Comparison of ENCODE assay signal across 9 cellular contexts in the genomic region with DNA sequence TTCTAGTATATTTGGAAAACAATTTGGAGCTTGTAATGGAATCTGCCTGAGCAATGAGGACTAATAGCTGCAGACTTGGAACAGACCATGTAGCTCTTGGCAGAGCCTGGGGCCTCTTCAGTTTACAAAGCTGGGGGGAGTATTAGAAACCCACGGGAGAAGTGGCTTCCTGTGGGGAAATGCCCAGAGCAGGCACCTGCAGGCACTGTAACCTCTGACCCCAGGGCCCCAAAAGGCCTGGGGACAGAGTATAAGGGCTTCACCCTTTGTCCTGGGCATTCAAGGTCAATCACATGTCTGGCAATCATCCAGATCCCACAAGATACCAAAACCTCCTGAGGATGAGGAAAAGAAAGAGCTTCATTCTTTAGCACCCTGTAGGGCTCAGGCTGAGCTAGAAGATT. TPM values are rescaled to one million over a fixed set of nuclear protein-coding genes. Genes with fewer than 3 reads are reported as not detected.
DNase-seq lines count a peak whose midpoint lies in the region; ATAC-seq, FAIRE-seq and TF ChIP-seq lines count a peak whose summit lies in the region.
"Had no signal": no experiment of that assay in that cellular context is flagged by ENCODE, and none has a peak within 500 bp of the region (broad histone marks: within the 10 kb centered on the region; RNA-seq: fewer than 3 reads in every experiment).

No MANE protein-coding gene starts in this region.

- intact Hi-C loops in pancreas (cut with DNase I), result no loop called here

- H3K27me3 ChIP-seq in pancreas (no peaks in the 10 kb centered on the region), BE2C (no peaks in the 10 kb centered on the region)

- FAIRE-seq in pancreas (lab: Jason Lieb, UNC), result peak; percentile 9

- H3K4me3 ChIP-seq in fibroblast of the aortic adventitia (ENCODE audit: low read depth, low read length), result no peak overlapping the region
- no peak overlapping the region for H3K4me3 ChIP-seq in pancreas
- no peak overlapping the region for H3K4me3 ChIP-seq in BE2C (ENCODE audit: low read depth, low read length)

- H3K9me3 ChIP-seq in pancreas (no peaks in the 10 kb centered on the region), BE2C (no peaks in the 10 kb centered on the region)

- H3K27ac ChIP-seq in pancreas, result peak overlapping the region in 3 of 4 donors; percentile 43 to 60 (median 45)

- no peak for TF ChIP-seq CTCF in fibroblast of the aortic adventitia (IDR thresholded peaks at IDR 0.05; ENCODE audit: insufficient read depth, low read length)
- TF ChIP-seq CTCF in pancreas (IDR thresholded peaks at IDR 0.05), result no peak
- TF ChIP-seq CTCF in BE2C (IDR thresholded peaks at IDR 0.05; ENCODE audit: low read depth, low read length), result no peak

- ATAC-seq in pancreas (peak in 3 of 4 donors; percentile 65 to 74 (median 69)), GM21528 (IDR thresholded peaks at IDR 0.05; ENCODE audit: low FRiP score, unreplicated experiment) (no peak), HG03280 (IDR thresholded peaks at IDR 0.05; ENCODE audit: unreplicated experiment) (no peak)

- H3K36me3 ChIP-seq in pancreas (no peaks in the 10 kb centered on the region), BE2C (no peaks in the 10 kb centered on the region)

- WGBS in pancreas, 2 donors, result 0 to 5% methylated on average over 1 of the region's 1 CpG

- peak; percentile 77 for DNase-seq in AG08396 (ENCODE audit: low spot score)
- DNase-seq in RPMI7951 (ENCODE audit: low read depth), result peak; percentile 65
- peak; percentile 93 for DNase-seq in fibroblast of the aortic adventitia (ENCODE audit: low read depth)
- no peak for DNase-seq in pancreas
- no peak for DNase-seq in BE2C
- no peak for DNase-seq in activated T-cell treated with anti-CD3 and anti-CD28 coated beads, Interleukin-2, amount 50 U/mL, for 48 hours
- DNase-seq: H7 had no signal

- H3K4me1 ChIP-seq in pancreas (peaks cover 0 to 14% (median 11%) of the 10 kb centered on the region in 3 donors), BE2C (no peaks in the 10 kb centered on the region)

RNA-seq across cellular contexts. Expression of a gene that starts 19.4 kb away (rescaled TPM):
- total RNA-seq in RPMI7951 (2014; rRNA removed; shearing (Covaris generic)), result 90.2 and 97.5 TPM in 2 replicates
- total RNA-seq in fibroblast of the aortic adventitia (ENCODE audit: low replicate concordance) (83.2 and 134 TPM in 2 replicates), pancreas (10 to 100 TPM; 10.6 to 15.8 (median 12.6) TPM)
- 10 to 100 TPM; 20.3 to 40.2 TPM for polyA plus RNA-seq in pancreas
- 35.7 TPM for polyA plus RNA-seq in BE2C (2012; ENCODE audit: insufficient read depth, insufficient read length, low read depth)

RNA-seq across cellular contexts. Expression of a gene that starts 49.7 kb away (rescaled TPM):
- 4.4 and 7.2 TPM in 2 replicates for total RNA-seq in RPMI7951 (2014; rRNA removed; shearing (Covaris generic))
- total RNA-seq in fibroblast of the aortic adventitia (ENCODE audit: low replicate concordance) (4.6 and 11.8 TPM in 2 replicates), pancreas (1 to 10 TPM; 2.9 to 5.9 (median 3.2) TPM)
- 1 to 10 TPM; 5.1 to 6.0 TPM for polyA plus RNA-seq in pancreas
- 3.4 TPM for polyA plus RNA-seq in BE2C (2012; ENCODE audit: insufficient read depth, insufficient read length, low read depth)

Comparison
In these comparisons a context has a peak if more than half of its experiments do, and no peak if none do; other contexts are left out.
1. DNase-seq: peak in AG08396 (single experiment), RPMI7951 (single experiment) and fibroblast of the aortic adventitia (single experiment); none in pancreas (0 of 6), BE2C (single experiment) and activated T-cell treated with anti-CD3 and anti-CD28 coated beads, Interleukin-2, amount 50 U/mL, for 48 hours (0 of 2).
2. ATAC-seq: peak in pancreas (3 of 4); none in GM21528 (single experiment) and HG03280 (single experiment).